11 cellular contexts compared by ENCODE assay signal in the genomic region with DNA sequence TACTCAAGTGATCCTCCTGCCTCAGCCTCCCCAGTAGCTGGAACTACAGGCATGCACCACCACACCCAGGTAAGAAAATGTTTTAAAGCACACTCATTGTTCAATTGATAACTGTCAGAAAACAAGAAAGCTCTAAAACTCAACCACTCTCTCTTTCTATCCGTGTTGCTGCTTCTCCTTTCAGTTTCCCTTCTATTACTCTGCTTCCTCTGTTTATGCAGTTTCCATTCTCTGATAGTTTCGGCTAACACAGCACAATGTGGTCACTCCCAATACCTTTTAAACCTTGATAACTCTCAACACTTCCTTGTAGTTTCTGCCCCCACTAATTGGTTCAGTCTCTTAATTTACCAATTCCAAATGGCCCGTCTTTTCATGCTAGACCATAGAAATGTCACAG. TPM values are rescaled to one million over a fixed set of nuclear protein-coding genes. Genes with fewer than 3 reads are reported as not detected.
DNase-seq lines count a peak whose midpoint lies in the region; ATAC-seq and TF ChIP-seq lines count a peak whose summit lies in the region.
"Had no signal": no experiment of that assay in that cellular context is flagged by ENCODE, and none has a peak within 500 bp of the region (broad histone marks: within the 10 kb centered on the region; RNA-seq: fewer than 3 reads in every experiment).

No MANE protein-coding gene starts in this region.

- no peak overlapping the region for H3K4me3 ChIP-seq in KMS-11 (IDR thresholded peaks at IDR 0.05; ENCODE audit: insufficient read depth, low read depth, low read length)

- H3K79me2 ChIP-seq in KMS-11 (ENCODE audit: insufficient read depth, low read depth): no peaks in the 10 kb centered on the region

- H4K20me1 ChIP-seq in KMS-11 (ENCODE audit: insufficient read depth): no peaks in the 10 kb centered on the region

- no peaks in the 10 kb centered on the region for H3K9me3 Mint-ChIP-seq in activated naive CD8-positive, alpha-beta T cell treated with anti-CD3 and anti-CD28 coated beads, Interleukin-2, amount 10 ng/mL, durations not matched to agents 7 days and 5 days
- peaks cover 2% of the 10 kb centered on the region for H3K9me3 Mint-ChIP-seq in activated naive CD8-positive, alpha-beta T cell treated with anti-CD3 and anti-CD28 coated beads for 36 hours

- H3K4me1 ChIP-seq in KMS-11 (ENCODE audit: low read depth, poor library complexity, severe bottlenecking): peaks cover 13% of the 10 kb centered on the region

- no peaks in the 10 kb centered on the region for H3K36me3 ChIP-seq in KMS-11 (ENCODE audit: insufficient read depth)

- no peak for TF ChIP-seq CTCF in KMS-11 (conservative IDR thresholded peaks at IDR 0.05; ENCODE audit: low read depth, low read length)

- no peak overlapping the region for H2AFZ ChIP-seq in KMS-11 (ENCODE audit: low read depth)

- H3K4me1 Mint-ChIP-seq in activated naive CD8-positive, alpha-beta T cell treated with anti-CD3 and anti-CD28 coated beads, Interleukin-2, amount 10 ng/mL, durations not matched to agents 7 days and 5 days: peaks cover 4% of the 10 kb centered on the region
- peaks cover 2% of the 10 kb centered on the region for H3K4me1 Mint-ChIP-seq in activated naive CD8-positive, alpha-beta T cell treated with anti-CD3 and anti-CD28 coated beads for 36 hours

- no peak overlapping the region for H3K4me3 Mint-ChIP-seq in activated naive CD8-positive, alpha-beta T cell treated with anti-CD3 and anti-CD28 coated beads, Interleukin-2, amount 10 ng/mL, durations not matched to agents 7 days and 5 days
- no peak overlapping the region for H3K4me3 Mint-ChIP-seq in activated naive CD8-positive, alpha-beta T cell treated with anti-CD3 and anti-CD28 coated beads for 36 hours

- no peaks in the 10 kb centered on the region for H3K36me3 Mint-ChIP-seq in activated naive CD8-positive, alpha-beta T cell treated with anti-CD3 and anti-CD28 coated beads, Interleukin-2, amount 10 ng/mL, durations not matched to agents 7 days and 5 days
- no peaks in the 10 kb centered on the region for H3K36me3 Mint-ChIP-seq in activated naive CD8-positive, alpha-beta T cell treated with anti-CD3 and anti-CD28 coated beads for 36 hours

- DNase-seq in activated naive CD8-positive, alpha-beta T cell treated with anti-CD3 and anti-CD28 coated beads, Interleukin-2, amount 10 ng/mL, durations not matched to agents 7 days and 5 days: no peak
- no peak for DNase-seq in activated naive CD8-positive, alpha-beta T cell treated with anti-CD3 and anti-CD28 coated beads for 36 hours
- DNase-seq in NCI-H128 (lab: John Stamatoyannopoulos, UW; ENCODE audit: unreplicated experiment): no peak
- no peak for DNase-seq in DMS79 (lab: John Stamatoyannopoulos, UW)
- DNase-seq in NCI-H510A treated with DMSO at 0.1 percent for 48 hours (lab: John Stamatoyannopoulos, UW): no peak
- DNase-seq in epidermal melanocyte (ENCODE audit: insufficient read length, low spot score): no peak
- DNase-seq: HCEC 1CT; NCI-H2171 treated with DMSO at 0.1 percent for 48 hours; stimulated activated CD4-positive, alpha-beta T cell treated with anti-CD3 and anti-CD28 coated beads, Interleukin-4, amount 100 ng/mL, for 4 hours had no signal

- POLR2A ChIA-PET in activated naive CD8-positive, alpha-beta T cell treated with anti-CD3 and anti-CD28 coated beads, Interleukin-2, amount 10 ng/mL, durations not matched to agents 7 days and 5 days (lab: Charles Lee): interaction anchor here (0.7 kb wide), 1 partner anchor 445 kb away, joined by 3 read pairs; no protein-coding TSS in a partner anchor

- peak; percentile 96 for ATAC-seq in activated naive CD8-positive, alpha-beta T cell treated with anti-CD3 and anti-CD28 coated beads, Interleukin-2, amount 10 ng/mL, durations not matched to agents 7 days and 5 days (ENCODE audit: low read depth)
- peak; percentile 100 for ATAC-seq in HG02678 (IDR thresholded peaks at IDR 0.05; ENCODE audit: unreplicated experiment)

- no peaks in the 10 kb centered on the region; the same call in 1 of the 2 replicates for H3K27me3 ChIP-seq in KMS-11 (ENCODE audit: insufficient read depth, low read depth)

- H3K27ac ChIP-seq in KMS-11: no peak overlapping the region

- no peak overlapping the region for H3K9ac ChIP-seq in KMS-11

- H3K27me3 Mint-ChIP-seq in activated naive CD8-positive, alpha-beta T cell treated with anti-CD3 and anti-CD28 coated beads, Interleukin-2, amount 10 ng/mL, durations not matched to agents 7 days and 5 days: peaks cover 3% of the 10 kb centered on the region
- H3K27me3 Mint-ChIP-seq in activated naive CD8-positive, alpha-beta T cell treated with anti-CD3 and anti-CD28 coated beads for 36 hours: peaks cover 17% of the 10 kb centered on the region

- H3K27ac Mint-ChIP-seq in activated naive CD8-positive, alpha-beta T cell treated with anti-CD3 and anti-CD28 coated beads, Interleukin-2, amount 10 ng/mL, durations not matched to agents 7 days and 5 days: no peak overlapping the region
- H3K27ac Mint-ChIP-seq in activated naive CD8-positive, alpha-beta T cell treated with anti-CD3 and anti-CD28 coated beads for 36 hours: no peak overlapping the region

- peak overlapping the region; percentile 41; the same call in 1 of the 2 replicates for H3K4me2 ChIP-seq in KMS-11

RNA-seq across cellular contexts. Expression of a gene that starts 59.2 kb away (rescaled TPM):
- 1 to 10 TPM; 1.2 TPM for total RNA-seq in activated naive CD8-positive, alpha-beta T cell treated with anti-CD3 and anti-CD28 coated beads, Interleukin-2, amount 10 ng/mL, durations not matched to agents 7 days and 5 days
- total RNA-seq in activated naive CD8-positive, alpha-beta T cell treated with anti-CD3 and anti-CD28 coated beads for 36 hours: 10 to 100 TPM; 35.7 to 36.9 TPM

Comparison
In these comparisons a context has a peak if more than half of its experiments do, and no peak if none do; other contexts are left out.
1. RNA of a gene that starts 59.2 kb away (total RNA-seq): 35.7 to 36.9 TPM in activated naive CD8-positive, alpha-beta T cell treated with anti-CD3 and anti-CD28 coated beads for 36 hours; 1.2 TPM in activated naive CD8-positive, alpha-beta T cell treated with anti-CD3 and anti-CD28 coated beads, Interleukin-2, amount 10 ng/mL, durations not matched to agents 7 days and 5 days; every median in the first group is over 10 times any median in the second.